ENCODE assay signal across 9 cellular contexts in genomic region chr2:69026026-69026425, GRCh38. TPM values are rescaled to one million over a fixed set of nuclear protein-coding genes. Genes with fewer than 3 reads are reported as not detected.
DNase-seq lines count a peak whose midpoint lies in the region; ATAC-seq and TF ChIP-seq lines count a peak whose summit lies in the region.
"Had no signal": no experiment of that assay in that cellular context is flagged by ENCODE, and none has a peak within 500 bp of the region (broad histone marks: within the 10 kb centered on the region; RNA-seq: fewer than 3 reads in every experiment).

No MANE protein-coding gene starts in this region.

- no peak for TF ChIP-seq POLR2A in tibial nerve (IDR thresholded peaks at IDR 0.05)

- DNase-seq in AG04449 (ENCODE audit: low read depth, low spot score), result no peak
- DNase-seq in NCI-H1694 (lab: John Stamatoyannopoulos, UW), result peak; percentile 20
- peak; percentile 29 for DNase-seq in iPS-NIHi11 (ENCODE audit: low spot score)
- DNase-seq in tibial nerve (ENCODE audit: low spot score in 2 of 2), result peak in 1 of 2 donors; percentile 60

- H3K9me3 ChIP-seq in tibial nerve, result peaks cover 0 to 5% (median 0%) of the 10 kb centered on the region in 4 donors

- TF ChIP-seq CTCF in AG04449 (IDR thresholded peaks at IDR 0.05; ENCODE audit: insufficient read depth, low read length, missing control alignments) (peak; percentile 17), GM12872 (IDR thresholded peaks at IDR 0.05; ENCODE audit: insufficient read depth, low read depth, low read length) (peak; percentile 61), tibial nerve (IDR thresholded peaks at IDR 0.05) (peak; percentile 16 to 62 (median 39))

- peak; percentile 50 for ATAC-seq in activated T-helper 17 cell treated with anti-CD3 and anti-CD28 coated beads, Interleukin-2, amount 50 U/mL, for 72 hours (replicated peaks)
- ATAC-seq in HG02852 (IDR thresholded peaks at IDR 0.05; ENCODE audit: unreplicated experiment) (no peak), GM18873 (IDR thresholded peaks at IDR 0.05; ENCODE audit: low FRiP score, unreplicated experiment) (no peak)

- H3K4me3 ChIP-seq in AG04449 (ENCODE audit: low read depth, low read length) (no peak overlapping the region), tibial nerve (no peak overlapping the region)

- no peaks in the 10 kb centered on the region for H3K27me3 ChIP-seq in tibial nerve

- H3K36me3 ChIP-seq in tibial nerve, result no peaks in the 10 kb centered on the region

- TF ChIP-seq EP300 in tibial nerve (IDR thresholded peaks at IDR 0.05), result no peak

- no peak overlapping the region for H3K27ac ChIP-seq in tibial nerve

- no peak overlapping the region for H3K27ac Mint-ChIP-seq in activated T-helper 17 cell treated with anti-CD3 and anti-CD28 coated beads, Interleukin-2, amount 50 U/mL, for 72 hours
- H3K27ac Mint-ChIP-seq: stimulated activated naive CD8-positive, alpha-beta T cell treated with anti-CD3 and anti-CD28 coated beads, Interleukin-15, Interleukin-2, amounts not matched to agents 100 ng/mL and 50 ng/mL, for 24 hours had no signal

- POLR2A ChIA-PET in AG04449 (lab: Yijun Ruan, JAX), result no interaction called here

- H3K4me3 Mint-ChIP-seq in activated T-helper 17 cell treated with anti-CD3 and anti-CD28 coated beads, Interleukin-2, amount 50 U/mL, for 72 hours, result no peak overlapping the region
- H3K4me3 Mint-ChIP-seq: stimulated activated naive CD8-positive, alpha-beta T cell treated with anti-CD3 and anti-CD28 coated beads, Interleukin-15, Interleukin-2, amounts not matched to agents 100 ng/mL and 50 ng/mL, for 24 hours had no signal

- H3K4me1 Mint-ChIP-seq in activated T-helper 17 cell treated with anti-CD3 and anti-CD28 coated beads, Interleukin-2, amount 50 U/mL, for 72 hours, result no peaks in the 10 kb centered on the region

- no peaks in the 10 kb centered on the region for H3K36me3 Mint-ChIP-seq in activated T-helper 17 cell treated with anti-CD3 and anti-CD28 coated beads, Interleukin-2, amount 50 U/mL, for 72 hours (ENCODE audit: low read depth)

- H3K9me3 Mint-ChIP-seq in activated T-helper 17 cell treated with anti-CD3 and anti-CD28 coated beads, Interleukin-2, amount 50 U/mL, for 72 hours, result no peaks in the 10 kb centered on the region
- H3K9me3 Mint-ChIP-seq: stimulated activated naive CD8-positive, alpha-beta T cell treated with anti-CD3 and anti-CD28 coated beads, Interleukin-15, Interleukin-2, amounts not matched to agents 100 ng/mL and 50 ng/mL, for 24 hours had no signal

- H3K27me3 Mint-ChIP-seq in activated T-helper 17 cell treated with anti-CD3 and anti-CD28 coated beads, Interleukin-2, amount 50 U/mL, for 72 hours, result peaks cover 19% of the 10 kb centered on the region

- WGBS in tibial nerve, 2 donors, result 79% methylated on average over 4 of the region's 4 CpGs

- CTCF ChIA-PET in AG04449 (lab: Yijun Ruan, JAX), result interaction anchor here (0.7 to 2.4 kb wide), 13 partner anchors 9 to 299 kb away, joined by 3 to 15 read pairs (median 3); partner anchors contain the start of gene ANTXR1

- peaks cover 0 to 27% (median 5%) of the 10 kb centered on the region in 4 donors for H3K4me1 ChIP-seq in tibial nerve

RNA-seq across cellular contexts. Expression of gene ANTXR1, which starts 13.0 kb away (rescaled TPM):
- total RNA-seq in activated T-helper 17 cell treated with anti-CD3 and anti-CD28 coated beads, Interleukin-2, amount 50 U/mL, for 72 hours, result under 1 TPM in 1 of 2 donors, not detected in 1; 0.11 TPM
- total RNA-seq in tibial nerve, result 10 to 100 TPM; 53.7 to 69.0 (median 59.3) TPM

RNA-seq across cellular contexts. Expression of gene GKN1, which starts 51.6 kb away (rescaled TPM):
- not detected for total RNA-seq in activated T-helper 17 cell treated with anti-CD3 and anti-CD28 coated beads, Interleukin-2, amount 50 U/mL, for 72 hours
- total RNA-seq in tibial nerve, result not detected

Comparison
In these comparisons a context has a peak if more than half of its experiments do, and no peak if none do; other contexts are left out.
1. RNA of gene ANTXR1, which starts 13.0 kb away (total RNA-seq): 53.7 to 69.0 TPM in tibial nerve; 0.11 TPM in activated T-helper 17 cell treated with anti-CD3 and anti-CD28 coated beads, Interleukin-2, amount 50 U/mL, for 72 hours; every median in the first group is over 10 times any median in the second.
2. Peak in every context shown above with its lines, with median percentiles within 50 percentile points of each other: CTCF ChIP-seq.